Comparison of ENCODE assay signal across 8 cellular contexts in genomic region chr3:14460342-14461005, GRCh38. TPM values are rescaled to one million over a fixed set of nuclear protein-coding genes. Genes with fewer than 3 reads are reported as not detected.
DNase-seq lines count a peak whose midpoint lies in the region; ATAC-seq and TF ChIP-seq lines count a peak whose summit lies in the region.

No MANE protein-coding gene starts in this region.

- H3K36me3 Mint-ChIP-seq in activated CD8-positive, alpha-beta memory T cell treated with anti-CD3 and anti-CD28 coated beads, Interleukin-2, amount 10 ng/mL, durations not matched to agents 7 days and 5 days: peaks cover 14% of the 10 kb centered on the region
- peaks cover 14% of the 10 kb centered on the region for H3K36me3 Mint-ChIP-seq in type B pancreatic cell

- H3K4me1 Mint-ChIP-seq in activated CD8-positive, alpha-beta memory T cell treated with anti-CD3 and anti-CD28 coated beads, Interleukin-2, amount 10 ng/mL, durations not matched to agents 7 days and 5 days: peaks cover 25% of the 10 kb centered on the region
- H3K4me1 Mint-ChIP-seq in type B pancreatic cell (ENCODE audit: unreplicated experiment): peaks cover 26% of the 10 kb centered on the region

- no peak for DNase-seq in activated CD8-positive, alpha-beta memory T cell treated with anti-CD3 and anti-CD28 coated beads, Interleukin-2, amount 10 ng/mL, durations not matched to agents 7 days and 5 days
- no peak for DNase-seq in activated CD8-positive, alpha-beta memory T cell treated with anti-CD3 and anti-CD28 coated beads for 24 hours
- DNase-seq in cerebellar cortex (ENCODE audit: low spot score): peak; percentile 72
- peak in 1 of 3 donors; percentile 50 for DNase-seq in right lobe of liver
- DNase-seq in type B pancreatic cell (ENCODE audit: extremely low spot score, unreplicated experiment): no peak
- no peak for DNase-seq in NCI-H345 (lab: John Stamatoyannopoulos, UW)
- no peak for DNase-seq in HAP-1 (ENCODE audit: low spot score in 2 of 2)

- intact Hi-C loops in right lobe of liver (cut with DNase I): loop anchor here (5.0 to 10.0 kb wide), 3 partner anchors 198 to 566 kb away; no protein-coding TSS in a partner anchor

- no peaks in the 10 kb centered on the region for H3K36me3 ChIP-seq in right lobe of liver
- peaks cover 25% of the 10 kb centered on the region for H3K36me3 ChIP-seq in HAP-1 (replicated peaks)

- no peak for TF ChIP-seq POLR2A in right lobe of liver (IDR thresholded peaks at IDR 0.05)

- TF ChIP-seq CTCF in right lobe of liver (IDR thresholded peaks at IDR 0.05) (no peak), type B pancreatic cell (conservative IDR thresholded peaks at IDR 0.05) (no peak)

- in situ Hi-C loops in HAP-1 (cut with MboI; ENCODE audit: low sequenced_read_pairs): loop anchor here (5.0 to 10.0 kb wide), 2 partner anchors 198 to 566 kb away; no protein-coding TSS in a partner anchor

- H3K9me3 Mint-ChIP-seq in activated CD8-positive, alpha-beta memory T cell treated with anti-CD3 and anti-CD28 coated beads, Interleukin-2, amount 10 ng/mL, durations not matched to agents 7 days and 5 days (ENCODE audit: low read depth): no peaks in the 10 kb centered on the region
- no peaks in the 10 kb centered on the region for H3K9me3 Mint-ChIP-seq in type B pancreatic cell

- H3K4me3 Mint-ChIP-seq in activated CD8-positive, alpha-beta memory T cell treated with anti-CD3 and anti-CD28 coated beads, Interleukin-2, amount 10 ng/mL, durations not matched to agents 7 days and 5 days: no peak overlapping the region
- no peak overlapping the region for H3K4me3 Mint-ChIP-seq in type B pancreatic cell

- 20% methylated on average over 1 of the region's 9 CpGs for WGBS in right lobe of liver (ENCODE audit: insufficient coverage, low coverage, low lambda C conversion rate, missing lambda C conversion rate)

- no peak for ATAC-seq in activated CD8-positive, alpha-beta memory T cell treated with anti-CD3 and anti-CD28 coated beads, Interleukin-2, amount 10 ng/mL, durations not matched to agents 7 days and 5 days
- peak; percentile 26 to 69 (median 52) for ATAC-seq in right lobe of liver
- no peak for ATAC-seq in HG03342 (IDR thresholded peaks at IDR 0.05; ENCODE audit: unreplicated experiment)

- CTCF ChIA-PET in activated CD8-positive, alpha-beta memory T cell treated with anti-CD3 and anti-CD28 coated beads, Interleukin-2, amount 10 ng/mL, durations not matched to agents 7 days and 5 days (lab: Charles Lee): interaction anchor here (0.7 to 2.8 kb wide), 6 partner anchors 27 to 197 kb away, joined by 3 to 9 read pairs (median 4); partner anchors contain the start of gene SLC6A6

- no peaks in the 10 kb centered on the region for H3K9me3 ChIP-seq in right lobe of liver
- H3K9me3 ChIP-seq in HAP-1: no peaks in the 10 kb centered on the region

- peak overlapping the region; percentile 54 for H3K27ac Mint-ChIP-seq in activated CD8-positive, alpha-beta memory T cell treated with anti-CD3 and anti-CD28 coated beads, Interleukin-2, amount 10 ng/mL, durations not matched to agents 7 days and 5 days
- peak overlapping the region; percentile 32 for H3K27ac Mint-ChIP-seq in type B pancreatic cell

- H3K27ac ChIP-seq in right lobe of liver: no peak overlapping the region

- H3K4me3 ChIP-seq in right lobe of liver (no peak overlapping the region), HAP-1 (no peak overlapping the region)

- no peaks in the 10 kb centered on the region for H3K27me3 Mint-ChIP-seq in activated CD8-positive, alpha-beta memory T cell treated with anti-CD3 and anti-CD28 coated beads, Interleukin-2, amount 10 ng/mL, durations not matched to agents 7 days and 5 days
- H3K27me3 Mint-ChIP-seq in type B pancreatic cell: no peaks in the 10 kb centered on the region

- H3K27me3 ChIP-seq in right lobe of liver: no peaks in the 10 kb centered on the region
- no peaks in the 10 kb centered on the region for H3K27me3 ChIP-seq in HAP-1 (ENCODE audit: low read depth)

- H3K4me1 ChIP-seq in right lobe of liver (peaks cover 0 to 2% (median 0%) of the 10 kb centered on the region in 4 donors), HAP-1 (no peaks in the 10 kb centered on the region; the same call in 1 of the 2 replicates)

RNA-seq across cellular contexts. Expression of gene SLC6A6, which starts 58.1 kb away (rescaled TPM):
- 10 to 100 TPM; 55.3 to 64.6 TPM for total RNA-seq in activated CD8-positive, alpha-beta memory T cell treated with anti-CD3 and anti-CD28 coated beads, Interleukin-2, amount 10 ng/mL, durations not matched to agents 7 days and 5 days
- total RNA-seq in right lobe of liver (1 to 10 TPM; 1.5 to 8.2 (median 4.1) TPM), type B pancreatic cell (ENCODE audit: low replicate concordance) (24.5 and 30.3 TPM in 2 replicates)

Comparison
In these comparisons a context has a peak if more than half of its experiments do, and no peak if none do; other contexts are left out.
1. ATAC-seq: peak in right lobe of liver (4 of 4); none in activated CD8-positive, alpha-beta memory T cell treated with anti-CD3 and anti-CD28 coated beads, Interleukin-2, amount 10 ng/mL, durations not matched to agents 7 days and 5 days (single experiment) and HG03342 (single experiment).